Comparison of ENCODE assay signal across 17 cellular contexts in genomic region chr20:56956536-56956935, GRCh38.
"Had no signal": no experiment of that assay in that cellular context is flagged by ENCODE, and none has a peak within 500 bp of the region (broad histone marks: within the 10 kb centered on the region; RNA-seq: fewer than 3 reads in every experiment).

No MANE protein-coding gene starts in this region.

- DNase-seq: effector CD4-positive, alpha-beta T cell; endodermal cell; foreskin melanocyte; heart right ventricle; hypothalamus; kidney glomerular epithelial cell; naive thymus-derived CD4-positive, alpha-beta T cell; psoas muscle; retina; right lobe of liver; stimulated activated CD4-positive, alpha-beta T cell treated with anti-CD3 and anti-CD28 coated beads, Interleukin-4, amount 100 ng/mL, for 1 hour; stimulated activated CD8-positive, alpha-beta memory T cell treated with anti-CD3 and anti-CD28 coated beads, Interleukin-4, amount 100 ng/mL, for 48 hours; tibial artery; upper lobe of left lung; uterus had no signal

- H3K27ac ChIP-seq: heart right ventricle, psoas muscle, right lobe of liver, tibial artery, upper lobe of left lung, uterus had no signal

- H3K27ac Mint-ChIP-seq: endodermal cell; naive thymus-derived CD4-positive, alpha-beta T cell; stimulated activated effector memory CD8-positive, alpha-beta T cell treated with anti-CD3 and anti-CD28 coated beads, Interleukin-12 subunit alpha, Interleukin-12 subunit beta, amount 100 ng/mL, for 72 hours; stimulated activated naive CD8-positive, alpha-beta T cell treated with anti-CD3 and anti-CD28 coated beads, Interleukin-15, Interleukin-2, amounts not matched to agents 100 ng/mL and 50 ng/mL, for 24 hours had no signal

- H3K9me3 ChIP-seq: heart right ventricle, psoas muscle, right lobe of liver, tibial artery, upper lobe of left lung, uterus had no signal

- H3K9me3 Mint-ChIP-seq: endodermal cell; stimulated activated effector memory CD8-positive, alpha-beta T cell treated with anti-CD3 and anti-CD28 coated beads, Interleukin-12 subunit alpha, Interleukin-12 subunit beta, amount 100 ng/mL, for 72 hours; stimulated activated naive CD8-positive, alpha-beta T cell treated with anti-CD3 and anti-CD28 coated beads, Interleukin-15, Interleukin-2, amounts not matched to agents 100 ng/mL and 50 ng/mL, for 24 hours had no signal

- H3K4me3 Mint-ChIP-seq: endodermal cell; naive thymus-derived CD4-positive, alpha-beta T cell; stimulated activated effector memory CD8-positive, alpha-beta T cell treated with anti-CD3 and anti-CD28 coated beads, Interleukin-12 subunit alpha, Interleukin-12 subunit beta, amount 100 ng/mL, for 72 hours; stimulated activated naive CD8-positive, alpha-beta T cell treated with anti-CD3 and anti-CD28 coated beads, Interleukin-15, Interleukin-2, amounts not matched to agents 100 ng/mL and 50 ng/mL, for 24 hours had no signal

- H3K27me3 ChIP-seq: right lobe of liver, uterus had no signal

- H3K4me1 ChIP-seq: heart right ventricle, psoas muscle, right lobe of liver, tibial artery, upper lobe of left lung, uterus had no signal

- ATAC-seq: heart right ventricle; naive thymus-derived CD4-positive, alpha-beta T cell; psoas muscle; right lobe of liver; stimulated activated effector memory CD8-positive, alpha-beta T cell treated with anti-CD3 and anti-CD28 coated beads, Interleukin-12 subunit alpha, Interleukin-12 subunit beta, amount 100 ng/mL, for 72 hours had no signal

- H3K36me3 Mint-ChIP-seq: naive thymus-derived CD4-positive, alpha-beta T cell; stimulated activated effector memory CD8-positive, alpha-beta T cell treated with anti-CD3 and anti-CD28 coated beads, Interleukin-12 subunit alpha, Interleukin-12 subunit beta, amount 100 ng/mL, for 72 hours had no signal

- H3K4me1 Mint-ChIP-seq: naive thymus-derived CD4-positive, alpha-beta T cell; stimulated activated effector memory CD8-positive, alpha-beta T cell treated with anti-CD3 and anti-CD28 coated beads, Interleukin-12 subunit alpha, Interleukin-12 subunit beta, amount 100 ng/mL, for 72 hours had no signal

- H3K36me3 ChIP-seq: heart right ventricle, right lobe of liver, tibial artery, upper lobe of left lung, uterus had no signal

- H3K4me3 ChIP-seq: heart right ventricle, psoas muscle, right lobe of liver, tibial artery, upper lobe of left lung, uterus had no signal
